15 cellular contexts compared by ENCODE assay signal in the genomic region with DNA sequence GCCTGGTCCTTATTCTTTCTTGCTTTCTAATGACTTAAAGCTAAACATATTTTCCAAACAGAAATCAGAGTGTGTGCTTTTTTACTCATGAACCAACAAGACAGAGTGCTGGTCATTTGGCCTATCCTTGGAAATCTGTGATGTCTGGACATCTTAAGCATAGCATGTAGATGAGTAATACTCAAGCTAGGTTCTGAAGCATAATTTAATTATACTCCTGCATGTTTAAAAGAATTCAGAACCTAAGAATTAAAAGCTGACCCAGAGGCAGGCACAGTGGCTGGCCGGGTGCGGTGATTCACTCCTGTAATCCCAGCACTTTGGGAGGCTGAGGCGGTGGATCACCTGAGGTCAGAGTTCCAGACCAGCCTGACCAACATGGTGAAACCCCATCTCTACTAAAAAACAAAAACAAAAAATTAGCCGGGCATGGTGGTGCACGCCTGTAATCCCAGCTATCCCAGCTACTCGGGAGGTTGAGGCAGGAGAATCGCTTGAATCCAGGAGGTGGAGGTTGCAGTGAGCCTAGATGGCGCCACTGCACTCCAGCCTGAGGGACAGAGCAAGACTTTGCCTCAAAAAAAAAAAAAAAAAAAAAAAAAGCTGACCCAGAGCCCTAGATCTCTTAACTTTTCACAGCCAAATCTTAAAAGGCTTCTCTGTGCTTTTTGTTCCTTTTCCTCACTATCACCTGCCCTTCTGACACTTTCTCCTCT. TPM values are rescaled to one million over a fixed set of nuclear protein-coding genes. Genes with fewer than 3 reads are reported as not detected.
A peak's percentile ranks its signal among the peaks of the same experiment; 100 is the strongest.
DNase-seq lines count a peak whose midpoint lies in the region; ATAC-seq and TF ChIP-seq lines count a peak whose summit lies in the region.
"Had no signal": no experiment of that assay in that cellular context is flagged by ENCODE, and none has a peak within 500 bp of the region (broad histone marks: within the 10 kb centered on the region; RNA-seq: fewer than 3 reads in every experiment).

No MANE protein-coding gene starts in this region.

- no peak overlapping the region for H3K4me3 ChIP-seq in PC-9
- H3K4me3 ChIP-seq in upper lobe of right lung = no peak overlapping the region

- intact Hi-C loops in PC-9 (cut with micrococcal nuclease; ENCODE audit: unreplicated experiment) (no loop called here), upper lobe of right lung (cut with DNase I) (no loop called here)

- no TSS peak for BruUV-seq in PC-9 (replicated peaks; lab: Mats Ljungman, UMichigan)

- POLR2A ChIA-PET in PC-9 (lab: Charles Lee; ENCODE audit: unreplicated experiment) = no interaction called here

- CTCF ChIA-PET in PC-9 (lab: Charles Lee) = interaction anchor here (0.6 to 1.5 kb wide), 10 partner anchors 13 to 98 kb away, joined by 4 to 45 read pairs (median 8); no protein-coding TSS in a partner anchor

- H3F3A ChIP-seq in PC-9 (ENCODE audit: insufficient read depth, low read depth) = peaks cover 10% of the 10 kb centered on the region

- no peak overlapping the region for H3K27ac ChIP-seq in PC-9
- H3K27ac ChIP-seq in upper lobe of right lung = no peak overlapping the region
- H3K27ac ChIP-seq: KMS-11 had no signal

- no peaks in the 10 kb centered on the region for H3K9me2 ChIP-seq in PC-9 (ENCODE audit: insufficient read depth)

- peak; percentile 31 for DNase-seq in stimulated activated CD4-positive, alpha-beta T cell treated with anti-CD3 and anti-CD28 coated beads, Interleukin-15, amount 100 ng/mL, for 24 hours
- no peak for DNase-seq in stimulated activated CD4-positive, alpha-beta T cell treated with anti-CD3 and anti-CD28 coated beads, Interleukin-1b, Interleukin-23, amount 100 ng/mL, for 48 hours
- DNase-seq in PC-9 (peak; percentile 30 to 33), erythroblast (lab: John Stamatoyannopoulos, UW) (peak; percentile 23 to 50), upper lobe of right lung (no peak), NCI-H1694 treated with DMSO at 0.1 percent for 48 hours (lab: John Stamatoyannopoulos, UW) (no peak), LoVo (ENCODE audit: low spot score) (no peak), NCI-H128 (lab: John Stamatoyannopoulos, UW; ENCODE audit: unreplicated experiment) (no peak)
- DNase-seq: activated CD4-positive, CD25-positive, alpha-beta regulatory T cell; aorta; DMS153; hippocampal formation; naive thymus-derived CD8-positive, alpha-beta T cell; NK-92 treated with Interleukin-12 subunit alpha and Interleukin-12 subunit beta, amount 100 ng/mL, for 24 hours had no signal

- peaks cover 66% of the 10 kb centered on the region for H3K79me2 ChIP-seq in PC-9 (ENCODE audit: low read depth)

- H3K4me1 ChIP-seq in PC-9 (replicated peaks; ENCODE audit: insufficient read depth) = no peaks in the 10 kb centered on the region
- no peaks in the 10 kb centered on the region for H3K4me1 ChIP-seq in upper lobe of right lung

- H3K9me3 ChIP-seq in PC-9 (ENCODE audit: insufficient read depth, low read depth) (no peaks in the 10 kb centered on the region), upper lobe of right lung (no peaks in the 10 kb centered on the region)

- H2AFZ ChIP-seq in PC-9 = no peak overlapping the region

- peaks cover 8% of the 10 kb centered on the region for H4K20me1 ChIP-seq in PC-9 (ENCODE audit: insufficient read depth)

- H3K27me3 ChIP-seq in PC-9 (ENCODE audit: insufficient read depth, low read depth) = no peaks in the 10 kb centered on the region
- no peaks in the 10 kb centered on the region for H3K27me3 ChIP-seq in upper lobe of right lung

- TF ChIP-seq CTCF in PC-9 (conservative IDR thresholded peaks at IDR 0.05) (peak; percentile 62), upper lobe of right lung (IDR thresholded peaks at IDR 0.05) (peak; percentile 33)

- H3K36me3 ChIP-seq in PC-9 (ENCODE audit: low read depth) (peaks cover 11% of the 10 kb centered on the region; the same call in 1 of the 2 replicates), upper lobe of right lung (no peaks in the 10 kb centered on the region)

- ATAC-seq in upper lobe of right lung = no peak
- ATAC-seq: naive thymus-derived CD8-positive, alpha-beta T cell had no signal

- H3K4me2 ChIP-seq in PC-9 = no peak overlapping the region
- H3K4me2 ChIP-seq: KMS-11 had no signal

- no peak for TF ChIP-seq POLR2A in erythroblast (IDR thresholded peaks at IDR 0.05; ENCODE audit: low read length)

RNA-seq across cellular contexts. Expression of a gene that starts 16.2 kb away (rescaled TPM):
- 120 and 143 TPM in 2 replicates for total RNA-seq in PC-9 (2021)
- total RNA-seq in upper lobe of right lung = 131 TPM

Comparison
In these comparisons a context has a peak if more than half of its experiments do, and no peak if none do; other contexts are left out.
1. DNase-seq: peak in stimulated activated CD4-positive, alpha-beta T cell treated with anti-CD3 and anti-CD28 coated beads, Interleukin-15, amount 100 ng/mL, for 24 hours (single experiment), PC-9 (2 of 2) and erythroblast (2 of 2); none in stimulated activated CD4-positive, alpha-beta T cell treated with anti-CD3 and anti-CD28 coated beads, Interleukin-1b, Interleukin-23, amount 100 ng/mL, for 48 hours (single experiment), upper lobe of right lung (single experiment), NCI-H1694 treated with DMSO at 0.1 percent for 48 hours (single experiment), LoVo (single experiment) and NCI-H128 (single experiment).